1 cellular context compared by ENCODE assay signal in genomic region chr10:96124230-96125141, GRCh38.
A peak's percentile ranks its signal among the peaks of the same experiment; 100 is the strongest.
TF ChIP-seq lines count a peak whose summit lies in the region.

No MANE protein-coding gene starts in this region.

TF ChIP-seq in HepG2, 621 proteins besides CTCF, POLR2A, EP300 and RAD21 (continued from another document and continues in another):
- 0 out of 2 replicates have a peak, but pooled peaks have one; percentile 21 for TF ChIP-seq HOMEZ (CRISPR knock-in tag; IDR thresholded peaks at IDR 0.05; ENCODE audit: low read depth)
- TF ChIP-seq WIZ (CRISPR knock-in tag; IDR thresholded peaks at IDR 0.05), result peak; percentile 62; the same call in 1 of the 2 replicates
- TF ChIP-seq IKZF5 (CRISPR knock-in tag; IDR thresholded peaks at IDR 0.05), result peak; percentile 54; the same call in 1 of the 2 replicates
- no peak for TF ChIP-seq ZNF331 (CRISPR knock-in tag; IDR thresholded peaks at IDR 0.05)
- TF ChIP-seq SMAD1 (CRISPR knock-in tag; IDR thresholded peaks at IDR 0.05; ENCODE audit: borderline replicate concordance, low read depth), result 0 out of 2 replicates have a peak, but pooled peaks have one; percentile 46
- no peak for TF ChIP-seq ZFP36L2 (CRISPR knock-in tag; IDR thresholded peaks at IDR 0.05)
- TF ChIP-seq ZNF407 (CRISPR knock-in tag; IDR thresholded peaks at IDR 0.05; ENCODE audit: not compliant biosample characterization), result peak; percentile 25
- TF ChIP-seq ZNF605 (CRISPR knock-in tag; IDR thresholded peaks at IDR 0.05), result peak; percentile 82
- TF ChIP-seq ARNT (IDR thresholded peaks at IDR 0.05), result no peak
- no peak for TF ChIP-seq SIX1 (CRISPR knock-in tag; IDR thresholded peaks at IDR 0.05; ENCODE audit: borderline replicate concordance)
- TF ChIP-seq BHLHE40 (IDR thresholded peaks at IDR 0.05; ENCODE audit: low read length), result no peak
- TF ChIP-seq ZNF652 (CRISPR knock-in tag; IDR thresholded peaks at IDR 0.05; ENCODE audit: borderline replicate concordance, low read depth), result no peak
- TF ChIP-seq MED1 (CRISPR knock-in tag; IDR thresholded peaks at IDR 0.05), result peak; percentile 49
- TF ChIP-seq PHF5A (CRISPR knock-in tag; IDR thresholded peaks at IDR 0.05; ENCODE audit: low read depth, unreplicated experiment), result no peak
- TF ChIP-seq ZNF10 (CRISPR knock-in tag; IDR thresholded peaks at IDR 0.05; ENCODE audit: borderline replicate concordance, low read depth), result no peak
- no peak for TF ChIP-seq ZNF552 (CRISPR knock-in tag; IDR thresholded peaks at IDR 0.05; ENCODE audit: borderline replicate concordance)
- TF ChIP-seq MAX (IDR thresholded peaks at IDR 0.05), result peak; percentile 33; the same call in 1 of the 2 replicates
- TF ChIP-seq ZNF431 (CRISPR knock-in tag; IDR thresholded peaks at IDR 0.05; ENCODE audit: borderline replicate concordance, low read depth), result peak; percentile 66; the same call in 1 of the 2 replicates
- peak; percentile 61 for TF ChIP-seq ZNF781 (CRISPR knock-in tag; IDR thresholded peaks at IDR 0.05; ENCODE audit: borderline replicate concordance, not compliant biosample characterization)
- peak; percentile 53; the same call in 1 of the 2 replicates for TF ChIP-seq TFAP4 (IDR thresholded peaks at IDR 0.05; ENCODE audit: borderline replicate concordance, low read depth)
- TF ChIP-seq ERF (CRISPR knock-in tag; IDR thresholded peaks at IDR 0.05), result peak; percentile 44; the same call in 1 of the 2 replicates
- TF ChIP-seq NFIC (IDR thresholded peaks at IDR 0.05; ENCODE audit: low read length), result 0 out of 2 replicates have a peak, but pooled peaks have one; percentile 66
- TF ChIP-seq SNAPC2 (CRISPR knock-in tag; IDR thresholded peaks at IDR 0.05), result peak; percentile 54; the same call in 1 of the 2 replicates
- peak; percentile 34 for TF ChIP-seq XRCC5 (optimal IDR thresholded peaks at IDR 0.05; ENCODE audit: low read length)
- TF ChIP-seq GABPB1 (CRISPR knock-in tag; IDR thresholded peaks at IDR 0.05), result peak; percentile 44
- TF ChIP-seq ZNF101 (CRISPR knock-in tag; IDR thresholded peaks at IDR 0.05; ENCODE audit: borderline replicate concordance, low read depth), result no peak
- TF ChIP-seq CEBPG (CRISPR knock-in tag; IDR thresholded peaks at IDR 0.05), result peak; percentile 67
- TF ChIP-seq ZNF318 (CRISPR knock-in tag; IDR thresholded peaks at IDR 0.05), result no peak
- no peak for TF ChIP-seq ZNF557 (CRISPR knock-in tag; IDR thresholded peaks at IDR 0.05)
- peak; percentile 43 for TF ChIP-seq SRSF1 (optimal IDR thresholded peaks at IDR 0.05; ENCODE audit: low read depth, low read length)
- TF ChIP-seq ZBTB42 (CRISPR knock-in tag; IDR thresholded peaks at IDR 0.05), result no peak
- no peak for TF ChIP-seq MATR3 (CRISPR knock-in tag; IDR thresholded peaks at IDR 0.05)
- TF ChIP-seq ONECUT2 (CRISPR knock-in tag; IDR thresholded peaks at IDR 0.05), result no peak
- no peak for TF ChIP-seq ZNF564 (CRISPR knock-in tag; IDR thresholded peaks at IDR 0.05)
- TF ChIP-seq ZBTB8A (CRISPR knock-in tag; IDR thresholded peaks at IDR 0.05; ENCODE audit: borderline replicate concordance, low read depth), result no peak
- TF ChIP-seq SALL2 (CRISPR knock-in tag; IDR thresholded peaks at IDR 0.05), result peak; percentile 64; the same call in 1 of the 2 replicates
- TF ChIP-seq ATF4 (CRISPR knock-in tag; IDR thresholded peaks at IDR 0.05), result peak in 1 of 2 experiments; percentile 95; a peak in 2 of 4 replicates
- no peak for TF ChIP-seq ZNF253 (CRISPR knock-in tag; IDR thresholded peaks at IDR 0.05; ENCODE audit: borderline replicate concordance)
- no peak for TF ChIP-seq ZKSCAN8 (CRISPR knock-in tag; IDR thresholded peaks at IDR 0.05; ENCODE audit: borderline replicate concordance)
- peak; percentile 49 for TF ChIP-seq SP5 (CRISPR knock-in tag; IDR thresholded peaks at IDR 0.05; ENCODE audit: borderline replicate concordance, low read depth)
- no peak for TF ChIP-seq MXD4 (CRISPR knock-in tag; IDR thresholded peaks at IDR 0.05)
- no peak for TF ChIP-seq TP53 (CRISPR knock-in tag; conservative IDR thresholded peaks at IDR 0.05)
- TF ChIP-seq ATM (IDR thresholded peaks at IDR 0.05; ENCODE audit: borderline replicate concordance), result no peak
- TF ChIP-seq ATF7 (IDR thresholded peaks at IDR 0.05), result no peak
- no peak for TF ChIP-seq ATF7 (CRISPR knock-in tag; IDR thresholded peaks at IDR 0.05)
